ENCODE assay signal across 8 cellular contexts in the genomic region with DNA sequence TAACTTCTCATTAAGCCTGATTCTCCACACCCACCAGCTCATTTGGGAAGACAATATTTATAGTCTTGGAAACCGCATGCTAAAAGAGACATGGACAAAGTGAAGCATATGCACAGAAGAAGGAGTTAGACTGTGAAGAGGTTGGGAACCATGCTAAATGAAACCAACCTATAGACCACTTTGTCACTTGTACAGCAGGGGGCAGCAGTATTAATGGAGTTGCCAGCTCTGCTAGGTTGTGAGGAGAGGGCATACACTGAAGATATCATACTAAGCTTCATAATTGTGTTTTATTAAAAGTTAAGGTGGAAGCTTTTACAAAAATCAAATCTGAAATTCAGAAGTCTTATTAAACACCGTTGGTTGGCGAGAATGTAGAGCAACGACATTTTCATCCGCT. TPM values are rescaled to one million over a fixed set of nuclear protein-coding genes. Genes with fewer than 3 reads are reported as not detected.
DNase-seq lines count a peak whose midpoint lies in the region; ATAC-seq and TF ChIP-seq lines count a peak whose summit lies in the region.

No MANE protein-coding gene starts in this region.

- H3K27ac Mint-ChIP-seq in naive thymus-derived CD8-positive, alpha-beta T cell, result no peak overlapping the region
- H3K27ac Mint-ChIP-seq in stimulated activated effector memory CD8-positive, alpha-beta T cell treated with anti-CD3 and anti-CD28 coated beads, Interleukin-12 subunit alpha, Interleukin-12 subunit beta, amount 100 ng/mL, for 72 hours, result no peak overlapping the region

- H4K91ac ChIP-seq in neuronal stem cell (ENCODE audit: low read depth, low read length, poor library complexity), result no peak overlapping the region

- H3K9ac ChIP-seq in GM23248, result no peak overlapping the region
- H3K9ac ChIP-seq in neuronal stem cell (ENCODE audit: low read depth, low read length, poor library complexity), result no peak overlapping the region

- H3K4me3 ChIP-seq in GM23248 (no peak overlapping the region), cardiac fibroblast (replicated peaks in 1 of 2; ENCODE audit: low read depth in 2 of 2, low read length in 2 of 2) (no peak overlapping the region), neuronal stem cell (ENCODE audit: low read length in 2 of 2) (no peak overlapping the region)

- no peaks in the 10 kb centered on the region for H3K9me2 ChIP-seq in GM23248 (ENCODE audit: insufficient read depth)

- no peak overlapping the region for H2BK120ac ChIP-seq in neuronal stem cell (ENCODE audit: low read depth, low read length)

- H3K79me2 ChIP-seq in GM23248 (ENCODE audit: insufficient read depth), result no peaks in the 10 kb centered on the region

- H3K27ac ChIP-seq in GM23248 (no peak overlapping the region), neuronal stem cell (replicated peaks; ENCODE audit: low read length) (no peak overlapping the region)

- no peaks in the 10 kb centered on the region for H3K79me1 ChIP-seq in neuronal stem cell (ENCODE audit: low read depth, low read length)

- no peaks in the 10 kb centered on the region for H3K36me3 ChIP-seq in GM23248 (ENCODE audit: low read depth)
- H3K36me3 ChIP-seq in neuronal stem cell (replicated peaks in 1 of 2; ENCODE audit: control insufficient read depth in 2 of 2, insufficient read depth in 2 of 2, low read length in 2 of 2), result no peaks in the 10 kb centered on the region

- H3K23ac ChIP-seq in neuronal stem cell (ENCODE audit: low read depth, low read length, poor library complexity), result no peak overlapping the region

- no peaks in the 10 kb centered on the region for H3F3A ChIP-seq in GM23248 (ENCODE audit: insufficient read depth)

- H2AK5ac ChIP-seq in neuronal stem cell (ENCODE audit: low read depth, low read length), result no peak overlapping the region

- 78 to 79% methylated on average over 5 of the region's 5 CpGs for WGBS in GM23248 (ENCODE audit: low coverage in 1 of 2, low lambda C conversion rate in 2 of 2, missing lambda C conversion rate in 2 of 2), 2 experiments
- WGBS in neuronal stem cell (ENCODE audit: extremely low coverage in 2 of 2, insufficient read length in 2 of 2, insufficient replicate concordance in 1 of 2), 2 donors, result no CpG with 5 or more reads among the region's 5 CpGs

- no peak overlapping the region for H2BK5ac ChIP-seq in neuronal stem cell (ENCODE audit: low read length)

- H3K27me3 Mint-ChIP-seq in naive thymus-derived CD8-positive, alpha-beta T cell, result no peaks in the 10 kb centered on the region

- H3K14ac ChIP-seq in neuronal stem cell (ENCODE audit: low read length), result no peak overlapping the region

- TF ChIP-seq CTCF in cardiac fibroblast (IDR thresholded peaks at IDR 0.05; ENCODE audit: low read depth, low read length), result peak; percentile 66

- H3K4me3 Mint-ChIP-seq in naive thymus-derived CD8-positive, alpha-beta T cell, result no peak overlapping the region
- no peak overlapping the region for H3K4me3 Mint-ChIP-seq in stimulated activated effector memory CD8-positive, alpha-beta T cell treated with anti-CD3 and anti-CD28 coated beads, Interleukin-12 subunit alpha, Interleukin-12 subunit beta, amount 100 ng/mL, for 72 hours

- H2AFZ ChIP-seq in GM23248 (no peak overlapping the region), neuronal stem cell (ENCODE audit: low read length) (peak overlapping the region; percentile 44)

- H3K36me3 Mint-ChIP-seq in naive thymus-derived CD8-positive, alpha-beta T cell, result no peaks in the 10 kb centered on the region
- no peaks in the 10 kb centered on the region for H3K36me3 Mint-ChIP-seq in stimulated activated effector memory CD8-positive, alpha-beta T cell treated with anti-CD3 and anti-CD28 coated beads, Interleukin-12 subunit alpha, Interleukin-12 subunit beta, amount 100 ng/mL, for 72 hours

- no peaks in the 10 kb centered on the region for H4K20me1 ChIP-seq in GM23248 (ENCODE audit: insufficient read depth)

- no peak overlapping the region for H2BK12ac ChIP-seq in neuronal stem cell (ENCODE audit: low read length)

- in situ Hi-C loops in GM23248 (cut with MboI), result no loop called here

- peak; percentile 3 for DNase-seq in GM04503 (ENCODE audit: low read depth)
- peak; percentile 57 for DNase-seq in GM23248
- peak; percentile 37 for DNase-seq in NCI-H1694 treated with DMSO at 0.1 percent for 48 hours (lab: John Stamatoyannopoulos, UW)
- peak; percentile 66 to 67 for DNase-seq in cardiac fibroblast (ENCODE audit: low read depth in 2 of 2)
- no peak for DNase-seq in neuronal stem cell (ENCODE audit: low spot score)
- DNase-seq in naive thymus-derived CD8-positive, alpha-beta T cell, result no peak
- DNase-seq in stimulated activated effector memory CD8-positive, alpha-beta T cell treated with anti-CD3 and anti-CD28 coated beads, Interleukin-12 subunit alpha, Interleukin-12 subunit beta, amount 100 ng/mL, for 72 hours (ENCODE audit: low spot score in 2 of 2), result no peak

- H3K9me3 ChIP-seq in GM23248 (ENCODE audit: low read depth), result no peaks in the 10 kb centered on the region
- peaks cover 0 to 10% of the 10 kb centered on the region in 2 donors for H3K9me3 ChIP-seq in neuronal stem cell (replicated peaks in 1 of 2; ENCODE audit: control insufficient read depth in 2 of 2, insufficient read depth in 1 of 2, low read depth in 1 of 2, low read length in 2 of 2)

- no peak overlapping the region for H3K4ac ChIP-seq in neuronal stem cell (ENCODE audit: low read length)

- no peaks in the 10 kb centered on the region for H3K4me1 Mint-ChIP-seq in naive thymus-derived CD8-positive, alpha-beta T cell
- H3K4me1 Mint-ChIP-seq in stimulated activated effector memory CD8-positive, alpha-beta T cell treated with anti-CD3 and anti-CD28 coated beads, Interleukin-12 subunit alpha, Interleukin-12 subunit beta, amount 100 ng/mL, for 72 hours, result no peaks in the 10 kb centered on the region

- H3K9me3 Mint-ChIP-seq in naive thymus-derived CD8-positive, alpha-beta T cell, result peaks cover 6 to 44% (median 23%) of the 10 kb centered on the region in 9 donors
- peaks cover 30% of the 10 kb centered on the region for H3K9me3 Mint-ChIP-seq in stimulated activated effector memory CD8-positive, alpha-beta T cell treated with anti-CD3 and anti-CD28 coated beads, Interleukin-12 subunit alpha, Interleukin-12 subunit beta, amount 100 ng/mL, for 72 hours

- H3K27me3 ChIP-seq in GM23248 (replicated peaks; ENCODE audit: insufficient read depth) (no peaks in the 10 kb centered on the region), neuronal stem cell (ENCODE audit: control insufficient read depth in 3 of 3, insufficient read depth in 3 of 3, low read depth in 1 of 3, low read length in 3 of 3) (no peaks in the 10 kb centered on the region)

- ATAC-seq in naive thymus-derived CD8-positive, alpha-beta T cell, result no peak
- no peak for ATAC-seq in HG03469 (IDR thresholded peaks at IDR 0.05; ENCODE audit: unreplicated experiment)
- no peak for ATAC-seq in stimulated activated effector memory CD8-positive, alpha-beta T cell treated with anti-CD3 and anti-CD28 coated beads, Interleukin-12 subunit alpha, Interleukin-12 subunit beta, amount 100 ng/mL, for 72 hours

- POLR2A ChIA-PET in naive thymus-derived CD8-positive, alpha-beta T cell (lab: Charles Lee), result no interaction called here

- no peak overlapping the region for H3K4me2 ChIP-seq in GM23248 (ENCODE audit: unreplicated experiment)
- H3K4me2 ChIP-seq in neuronal stem cell (ENCODE audit: insufficient read depth, low read length, poor library complexity, severe bottlenecking), result no peak overlapping the region

- no peak overlapping the region for H2BK15ac ChIP-seq in neuronal stem cell (ENCODE audit: low read length)

- no peak overlapping the region for H3K18ac ChIP-seq in neuronal stem cell (ENCODE audit: low read length)

- H3K4me1 ChIP-seq in GM23248 (ENCODE audit: insufficient read depth) (no peaks in the 10 kb centered on the region), neuronal stem cell (ENCODE audit: control insufficient read depth in 2 of 2, insufficient read depth in 1 of 2, low read depth in 1 of 2, low read length in 2 of 2) (no peaks in the 10 kb centered on the region)

- H4K8ac ChIP-seq in neuronal stem cell (ENCODE audit: low read depth, low read length), result no peak overlapping the region

RNA-seq across cellular contexts. Expression of a gene that starts 38.3 kb away (rescaled TPM):
- not detected in 2 replicates for total RNA-seq in GM23248 (2014; rRNA removed; shearing (Covaris generic))
- polyA plus RNA-seq in GM23248 (2016; fragmentation: Nextera tagmentation; extraction: Ambion mirVana), result not detected in 2 replicates
- 7.2 TPM for polyA plus RNA-seq in neuronal stem cell (2013, experiment 1 of 2)
- 6.9 TPM for polyA plus RNA-seq in neuronal stem cell (2013, experiment 2 of 2)
- not detected for total RNA-seq in naive thymus-derived CD8-positive, alpha-beta T cell
- polyA plus RNA-seq in naive thymus-derived CD8-positive, alpha-beta T cell, result not detected

Comparison
In these comparisons a context has a peak if more than half of its experiments do, and no peak if none do; other contexts are left out.
1. DNase-seq: peak in GM04503 (single experiment), GM23248 (single experiment), NCI-H1694 treated with DMSO at 0.1 percent for 48 hours (single experiment) and cardiac fibroblast (2 of 2); none in neuronal stem cell (single experiment), naive thymus-derived CD8-positive, alpha-beta T cell (0 of 10) and stimulated activated effector memory CD8-positive, alpha-beta T cell treated with anti-CD3 and anti-CD28 coated beads, Interleukin-12 subunit alpha, Interleukin-12 subunit beta, amount 100 ng/mL, for 72 hours (0 of 2).